ENCODE assay signal across 14 cellular contexts in the genomic region with DNA sequence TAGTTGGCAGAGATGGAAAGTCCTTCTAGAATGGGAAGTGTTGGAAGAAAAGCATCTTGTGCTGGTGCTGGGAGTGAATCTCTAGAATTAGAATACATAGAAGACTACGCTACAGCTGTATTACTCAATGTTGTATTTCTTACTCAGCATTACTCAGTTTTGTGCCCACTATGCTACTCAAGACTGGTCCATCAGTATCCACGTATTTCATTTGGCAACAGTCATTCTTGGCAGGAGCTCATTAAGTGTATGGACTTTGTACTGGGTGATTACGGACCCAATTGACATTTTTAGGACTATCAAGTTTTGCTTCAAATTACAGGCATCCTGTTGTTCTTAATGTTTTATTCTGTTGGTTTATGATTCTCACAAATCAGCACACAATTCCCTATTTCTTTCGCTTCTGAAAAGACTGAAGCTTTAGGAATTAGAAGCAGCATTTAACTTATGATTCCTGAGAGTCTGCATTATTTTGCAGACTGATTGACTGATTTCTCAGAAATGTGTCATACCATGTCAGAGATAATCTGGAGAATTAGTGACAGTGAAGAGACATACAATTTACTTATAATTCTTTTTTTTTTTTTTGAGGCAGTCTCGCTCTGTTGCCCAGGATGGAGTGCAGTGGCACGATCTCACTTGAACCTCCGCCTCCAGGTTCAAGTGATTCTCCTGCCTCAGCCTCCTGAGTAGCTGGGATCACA.
"Had no signal": no experiment of that assay in that cellular context is flagged by ENCODE, and none has a peak within 500 bp of the region (broad histone marks: within the 10 kb centered on the region; RNA-seq: fewer than 3 reads in every experiment).

No MANE protein-coding gene starts in this region.

- H3K36me3 Mint-ChIP-seq: activated naive CD8-positive, alpha-beta T cell treated with anti-CD3 and anti-CD28 coated beads, Interleukin-2, amount 10 ng/mL, durations not matched to agents 7 days and 5 days; natural killer cell treated with Interleukin-12 subunit alpha and Interleukin-12 subunit beta and Interleukin-15 and Interleukin-18, amount 100 ng/mL, for 72 hours; stimulated activated effector memory CD8-positive, alpha-beta T cell treated with anti-CD3 and anti-CD28 coated beads, Interleukin-12 subunit alpha, Interleukin-12 subunit beta, amount 100 ng/mL, for 72 hours; T-cell had no signal

- FAIRE-seq: colon, endothelial cell of umbilical vein had no signal

- H3K27ac Mint-ChIP-seq: activated CD8-positive, alpha-beta T cell treated with anti-CD3 and anti-CD28 coated beads for 36 hours; activated naive CD8-positive, alpha-beta T cell treated with anti-CD3 and anti-CD28 coated beads, Interleukin-2, amount 10 ng/mL, durations not matched to agents 7 days and 5 days; natural killer cell treated with Interleukin-12 subunit alpha and Interleukin-12 subunit beta and Interleukin-15 and Interleukin-18, amount 100 ng/mL, for 72 hours; stimulated activated effector memory CD8-positive, alpha-beta T cell treated with anti-CD3 and anti-CD28 coated beads, Interleukin-12 subunit alpha, Interleukin-12 subunit beta, amount 100 ng/mL, for 72 hours; T-cell had no signal

- H3K27ac ChIP-seq: skin epidermis, tibial nerve had no signal

- H3K4me1 Mint-ChIP-seq: activated naive CD8-positive, alpha-beta T cell treated with anti-CD3 and anti-CD28 coated beads, Interleukin-2, amount 10 ng/mL, durations not matched to agents 7 days and 5 days; stimulated activated effector memory CD8-positive, alpha-beta T cell treated with anti-CD3 and anti-CD28 coated beads, Interleukin-12 subunit alpha, Interleukin-12 subunit beta, amount 100 ng/mL, for 72 hours; T-cell had no signal

- ATAC-seq: activated CD8-positive, alpha-beta T cell treated with anti-CD3 and anti-CD28 coated beads for 36 hours; natural killer cell treated with Interleukin-12 subunit alpha and Interleukin-12 subunit beta and Interleukin-15 and Interleukin-18, amount 100 ng/mL, for 72 hours; stimulated activated effector memory CD8-positive, alpha-beta T cell treated with anti-CD3 and anti-CD28 coated beads, Interleukin-12 subunit alpha, Interleukin-12 subunit beta, amount 100 ng/mL, for 72 hours; T-cell had no signal

- H3K4me3 ChIP-seq: skin epidermis, tibial nerve had no signal

- H3K27me3 ChIP-seq: tibial nerve had no signal

- H3K36me3 ChIP-seq: tibial nerve had no signal

- H3K4me3 Mint-ChIP-seq: activated CD8-positive, alpha-beta T cell treated with anti-CD3 and anti-CD28 coated beads for 36 hours; activated naive CD8-positive, alpha-beta T cell treated with anti-CD3 and anti-CD28 coated beads, Interleukin-2, amount 10 ng/mL, durations not matched to agents 7 days and 5 days; natural killer cell treated with Interleukin-12 subunit alpha and Interleukin-12 subunit beta and Interleukin-15 and Interleukin-18, amount 100 ng/mL, for 72 hours; stimulated activated effector memory CD8-positive, alpha-beta T cell treated with anti-CD3 and anti-CD28 coated beads, Interleukin-12 subunit alpha, Interleukin-12 subunit beta, amount 100 ng/mL, for 72 hours; T-cell had no signal

- H3K4me1 ChIP-seq: tibial nerve had no signal

- DNase-seq: activated CD4-positive, alpha-beta T cell treated with anti-CD3 and anti-CD28 coated beads for 4 hours; activated CD8-positive, alpha-beta memory T cell treated with anti-CD3 and anti-CD28 coated beads, Interleukin-2, amount 50 U/mL, for 4 hours; activated CD8-positive, alpha-beta T cell treated with anti-CD3 and anti-CD28 coated beads for 36 hours; activated naive CD8-positive, alpha-beta T cell treated with anti-CD3 and anti-CD28 coated beads, Interleukin-2, amount 10 ng/mL, durations not matched to agents 7 days and 5 days; anterior cingulate cortex; effector CD4-positive, alpha-beta T cell; hypothalamus; T-cell had no signal
